In the genomic region with DNA sequence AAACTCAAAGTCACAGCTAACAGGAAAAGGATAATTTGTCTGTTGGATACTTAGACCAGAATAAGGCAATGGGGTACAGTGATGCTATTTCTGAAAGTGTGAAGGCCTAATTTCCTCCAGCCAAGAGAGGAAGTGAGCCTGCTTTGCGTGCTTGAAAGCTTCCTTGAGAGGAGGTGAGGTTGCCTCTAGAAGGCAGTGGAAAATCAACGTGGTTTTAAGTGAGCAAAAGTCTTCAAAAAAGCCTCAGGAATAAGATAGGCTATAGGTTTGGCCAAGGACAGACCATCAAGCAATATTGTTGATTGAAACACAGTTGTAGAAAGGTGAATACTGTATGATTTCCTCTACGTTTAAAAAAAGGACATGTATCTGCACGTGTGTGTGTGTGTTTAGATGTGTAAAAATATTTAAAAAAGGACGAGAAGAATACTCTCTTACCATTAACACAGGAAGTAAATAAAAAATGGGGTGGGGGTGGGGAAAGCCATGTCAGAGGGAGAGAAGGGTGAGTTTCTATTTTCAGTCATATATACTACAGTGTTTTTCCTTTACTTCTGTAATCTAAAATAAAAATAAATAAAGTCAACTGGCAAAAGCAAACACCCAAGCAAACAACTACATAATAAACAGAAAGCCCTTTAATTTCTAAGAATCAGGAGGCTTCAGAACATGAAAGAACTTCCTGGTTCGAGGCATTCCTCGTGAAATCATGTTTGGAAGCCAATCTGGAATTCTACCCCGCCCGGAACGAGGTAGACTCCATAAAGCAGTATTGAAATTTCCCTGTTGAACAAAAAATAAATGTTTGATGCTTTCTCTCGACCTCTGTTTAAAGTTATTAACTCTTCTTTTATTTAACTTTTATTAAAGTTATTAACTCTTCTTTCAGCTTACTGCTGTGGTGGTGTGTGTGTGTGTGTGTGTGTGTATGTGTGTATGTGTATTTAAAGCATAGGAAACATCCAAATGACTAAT, we compare ENCODE assay signal across 9 cellular contexts.
DNase-seq lines count a peak whose midpoint lies in the region; ATAC-seq, FAIRE-seq and TF ChIP-seq lines count a peak whose summit lies in the region.
"Had no signal": no experiment of that assay in that cellular context is flagged by ENCODE, and none has a peak within 500 bp of the region (broad histone marks: within the 10 kb centered on the region; RNA-seq: fewer than 3 reads in every experiment).

No MANE protein-coding gene starts in this region.

- peak overlapping the region; percentile 8 for H3K27ac ChIP-seq in HepG2 (ENCODE audit: extremely low read length, insufficient read depth, low read length)
- H3K27ac ChIP-seq in upper lobe of left lung, result peak overlapping the region; percentile 32 to 73 (median 56)

- H3K27me3 ChIP-seq in HepG2 (ENCODE audit: control insufficient read depth in 1 of 2, insufficient read depth in 2 of 2, low read length in 2 of 2), result no peaks in the 10 kb centered on the region
- H3K27me3 ChIP-seq in upper lobe of left lung, result no peaks in the 10 kb centered on the region

- TF ChIP-seq CTCF in HepG2 (CRISPR knock-in tag; IDR thresholded peaks at IDR 0.05), result no peak
- no peak for TF ChIP-seq CTCF in upper lobe of left lung (IDR thresholded peaks at IDR 0.05)

- FAIRE-seq in G401.6 (lab: Jason Lieb, UNC), result peak; percentile 68
- FAIRE-seq in HepG2 (lab: Jason Lieb, UNC), result no peak
- FAIRE-seq: TTC549 had no signal

- peak; percentile 42 to 48 for DNase-seq in activated T-cell treated with anti-CD3 and anti-CD28 coated beads, Interleukin-2, amount 50 U/mL, for 48 hours
- DNase-seq in HepG2 (ENCODE audit: low spot score) (no peak), upper lobe of left lung (peak in 1 of 2 donors; percentile 22), NCI-H748 (lab: John Stamatoyannopoulos, UW; ENCODE audit: unreplicated experiment) (no peak), cortex of kidney (lab: John Stamatoyannopoulos, UW) (no peak)

- WGBS in HepG2 (ENCODE audit: low lambda C conversion rate), result 75% methylated on average over 11 of the region's 11 CpGs
- 28 to 30% methylated on average over 11 of the region's 11 CpGs for WGBS in upper lobe of left lung, 2 donors

- POLR2A ChIA-PET in HepG2 (lab: Yijun Ruan, JAX), result interaction anchor here (0.8 to 3.2 kb wide), 2 partner anchors 12 to 34 kb away, joined by 3 to 19 read pairs; no protein-coding TSS in a partner anchor

- TF ChIP-seq RAD21 in HepG2 (CRISPR knock-in tag; IDR thresholded peaks at IDR 0.05), result no peak

- no peaks in the 10 kb centered on the region for H3K9me3 Mint-ChIP-seq in IgD-negative memory B cell

- peaks cover 61% of the 10 kb centered on the region for H3K4me1 ChIP-seq in HepG2 (ENCODE audit: insufficient read depth, low read length)
- peaks cover 15 to 21% (median 17%) of the 10 kb centered on the region in 4 donors for H3K4me1 ChIP-seq in upper lobe of left lung

- peak; percentile 87 for ATAC-seq in GM21447 (IDR thresholded peaks at IDR 0.05; ENCODE audit: unreplicated experiment)
- ATAC-seq in HepG2, result no peak
- peak in 1 of 2 donors; percentile 50 for ATAC-seq in upper lobe of left lung (ENCODE audit: low FRiP score in 2 of 2)

- H3K4me3 ChIP-seq in HepG2 (replicated peaks in 1 of 3; ENCODE audit: insufficient read depth in 1 of 3, low read depth in 2 of 3, low read length in 3 of 3) (no peak overlapping the region), upper lobe of left lung (no peak overlapping the region)

- intact Hi-C loops in HepG2 (cut with micrococcal nuclease; ENCODE audit: unreplicated experiment), result no loop called here

- H3K9me3 ChIP-seq in HepG2 (ENCODE audit: low read length) (no peaks in the 10 kb centered on the region), upper lobe of left lung (no peaks in the 10 kb centered on the region)

- TF ChIP-seq POLR2A in HepG2 (IDR thresholded peaks at IDR 0.05; ENCODE audit: insufficient read depth in 1 of 2, low read depth in 2 of 2, low read length in 2 of 2) (no peak), upper lobe of left lung (IDR thresholded peaks at IDR 0.05) (no peak)

- H3K36me3 ChIP-seq in HepG2 (replicated peaks in 1 of 2; ENCODE audit: control insufficient read depth in 1 of 2, insufficient read depth in 2 of 2, low read length in 2 of 2) (no peaks in the 10 kb centered on the region), upper lobe of left lung (no peaks in the 10 kb centered on the region)

- H3K36me3 Mint-ChIP-seq in IgD-negative memory B cell, result peaks cover 2% of the 10 kb centered on the region

- BruUV-seq in HepG2 (replicated peaks; lab: Mats Ljungman, UMichigan), result no TSS peak

- no peak overlapping the region; the same call in 1 of the 2 replicates for H3K9ac ChIP-seq in HepG2 (ENCODE audit: insufficient read depth, low read depth, low read length)

- H3K79me2 ChIP-seq in HepG2 (ENCODE audit: insufficient read depth, low read length), result no peaks in the 10 kb centered on the region

- no peak overlapping the region for H3K4me2 ChIP-seq in HepG2 (ENCODE audit: low read depth, low read length)

- CTCF ChIA-PET in HepG2 (lab: Yijun Ruan, JAX; ENCODE audit: low intra/inter-chr PET ratio, low total read pairs), result no interaction called here

- H3K4me1 Mint-ChIP-seq in IgD-negative memory B cell, result peaks cover 42 to 61% (median 48%) of the 10 kb centered on the region in 3 donors

- in situ Hi-C loops in HepG2 (cut with HindIII; ENCODE audit: extremely low pct_ligation_motif_present, low pct_unique_long_range_greater_than_20kb), result no loop called here

- H3K27me3 Mint-ChIP-seq in IgD-negative memory B cell, result no peaks in the 10 kb centered on the region

- peak overlapping the region; percentile 83 to 94 (median 93) for H3K27ac Mint-ChIP-seq in IgD-negative memory B cell

- peak overlapping the region; percentile 23 for H2AFZ ChIP-seq in HepG2 (ENCODE audit: low read length)

- peak in 1 of 2 experiments; percentile 78; a peak in 1 of 4 replicates for TF ChIP-seq EP300 in HepG2 (IDR thresholded peaks at IDR 0.05; ENCODE audit: low read depth in 2 of 2, low read length in 2 of 2)
- no peak for TF ChIP-seq EP300 in HepG2 (CRISPR knock-in tag; IDR thresholded peaks at IDR 0.05; ENCODE audit: borderline replicate concordance)
- no peak for TF ChIP-seq EP300 in upper lobe of left lung (IDR thresholded peaks at IDR 0.05)

- no peaks in the 10 kb centered on the region for H4K20me1 ChIP-seq in HepG2 (ENCODE audit: insufficient read depth, low read length)

- H3K4me3 Mint-ChIP-seq in IgD-negative memory B cell, result peak overlapping the region; percentile 25 to 74 (median 48)

TF ChIP-seq in HepG2, 621 proteins besides CTCF, POLR2A, EP300 and RAD21 (continues in another document):
- TF ChIP-seq KLF6 (CRISPR knock-in tag; IDR thresholded peaks at IDR 0.05) (no peak), MAFK (conservative IDR thresholded peaks at IDR 0.05 in 1 of 2, IDR thresholded peaks at IDR 0.05 in 1 of 2; ENCODE audit: low read length in 2 of 2) (no peak), ZNF570 (CRISPR knock-in tag; IDR thresholded peaks at IDR 0.05; ENCODE audit: borderline replicate concordance) (no peak), ZNF143 (CRISPR knock-in tag; IDR thresholded peaks at IDR 0.05) (no peak), ZNF552 (CRISPR knock-in tag; IDR thresholded peaks at IDR 0.05; ENCODE audit: borderline replicate concordance) (no peak), ARID2 (CRISPR knock-in tag; IDR thresholded peaks at IDR 0.05; ENCODE audit: borderline replicate concordance) (0 out of 2 replicates have a peak, but pooled peaks have one; percentile 66), SRF (IDR thresholded peaks at IDR 0.05; ENCODE audit: low read depth, low read length) (no peak), FOXO4 (CRISPR knock-in tag; conservative IDR thresholded peaks at IDR 0.05) (no peak), ZNF160 (CRISPR knock-in tag; IDR thresholded peaks at IDR 0.05) (no peak), ZKSCAN8 (CRISPR knock-in tag; IDR thresholded peaks at IDR 0.05; ENCODE audit: borderline replicate concordance) (no peak), ZNF543 (CRISPR knock-in tag; IDR thresholded peaks at IDR 0.05) (peak; percentile 25; the same call in 1 of the 2 replicates), ZNF431 (CRISPR knock-in tag; IDR thresholded peaks at IDR 0.05; ENCODE audit: borderline replicate concordance, low read depth) (no peak), MED1 (CRISPR knock-in tag; IDR thresholded peaks at IDR 0.05) (0 out of 2 replicates have a peak, but pooled peaks have one; percentile 10), ADNP (CRISPR knock-in tag; IDR thresholded peaks at IDR 0.05) (no peak), FOSL2 (CRISPR knock-in tag; IDR thresholded peaks at IDR 0.05) (no peak), DNMT3B (CRISPR knock-in tag; conservative IDR thresholded peaks at IDR 0.05) (no peak)
- TF ChIP-seq, protein P1, sequence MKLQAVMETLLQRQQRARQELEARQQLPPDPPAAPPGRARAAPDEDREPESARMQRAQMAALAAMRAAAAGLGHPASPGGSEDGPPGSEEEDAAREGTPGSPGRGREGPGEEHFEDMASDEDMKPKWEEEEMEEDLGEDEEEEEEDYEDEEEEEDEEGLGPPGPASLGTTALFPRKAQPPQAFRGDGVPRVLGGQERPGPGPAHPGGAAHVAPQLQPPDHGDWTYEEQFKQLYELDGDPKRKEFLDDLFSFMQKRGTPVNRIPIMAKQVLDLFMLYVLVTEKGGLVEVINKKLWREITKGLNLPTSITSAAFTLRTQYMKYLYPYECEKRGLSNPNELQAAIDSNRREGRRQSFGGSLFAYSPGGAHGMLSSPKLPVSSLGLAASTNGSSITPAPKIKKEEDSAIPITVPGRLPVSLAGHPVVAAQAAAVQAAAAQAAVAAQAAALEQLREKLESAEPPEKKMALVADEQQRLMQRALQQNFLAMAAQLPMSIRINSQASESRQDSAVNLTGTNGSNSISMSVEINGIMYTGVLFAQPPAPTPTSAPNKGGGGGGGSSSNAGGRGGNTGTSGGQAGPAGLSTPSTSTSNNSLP (IDR thresholded peaks at IDR 0.05; ENCODE audit: low read depth, low read length), result 0 out of 2 replicates have a peak, but pooled peaks have one; percentile 8

Comparison
In these comparisons a context has a peak if more than half of its experiments do, and no peak if none do; other contexts are left out.
1. DNase-seq: peak in activated T-cell treated with anti-CD3 and anti-CD28 coated beads, Interleukin-2, amount 50 U/mL, for 48 hours (2 of 2); none in HepG2 (single experiment), NCI-H748 (single experiment) and cortex of kidney (single experiment).